In the genomic region with DNA sequence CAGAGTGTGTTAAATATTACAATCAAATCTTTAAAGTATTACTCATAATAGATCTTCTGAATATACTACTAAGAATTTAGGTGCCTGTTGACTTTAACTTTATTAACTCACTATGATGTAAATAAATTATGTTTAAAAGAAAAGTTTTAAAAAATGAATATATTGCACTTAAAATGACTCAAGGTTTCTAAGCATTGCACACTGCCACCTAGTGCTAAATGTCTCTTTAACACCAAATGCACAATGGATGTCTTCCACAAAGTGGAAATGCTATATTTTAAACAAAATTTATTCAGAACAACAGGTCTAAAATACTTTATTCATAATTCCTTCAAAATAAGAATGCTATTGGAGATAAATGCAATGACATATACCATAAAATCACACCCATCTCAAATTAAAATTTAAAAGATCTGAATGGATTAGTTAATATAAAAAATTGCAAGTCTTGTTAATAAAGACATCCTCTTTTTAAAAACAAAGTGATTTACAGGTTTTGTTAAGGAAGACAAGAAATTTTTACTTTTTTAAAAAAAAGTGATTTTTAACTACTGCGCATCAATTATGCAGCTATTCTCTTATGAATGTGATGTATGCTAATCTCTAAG, we compare ENCODE assay signal across 9 cellular contexts. TPM values are rescaled to one million over a fixed set of nuclear protein-coding genes. Genes with fewer than 3 reads are reported as not detected.
A peak's percentile ranks its signal among the peaks of the same experiment; 100 is the strongest.
DNase-seq lines count a peak whose midpoint lies in the region; ATAC-seq, FAIRE-seq and TF ChIP-seq lines count a peak whose summit lies in the region.
"Had no signal": no experiment of that assay in that cellular context is flagged by ENCODE, and none has a peak within 500 bp of the region (broad histone marks: within the 10 kb centered on the region; RNA-seq: fewer than 3 reads in every experiment).

No MANE protein-coding gene starts in this region.

- peak; percentile 98 for FAIRE-seq in pancreas (lab: Jason Lieb, UNC)

- no peak overlapping the region for H3K27ac ChIP-seq in dorsolateral prefrontal cortex
- H3K27ac ChIP-seq in pancreas: no peak overlapping the region
- H3K27ac ChIP-seq: skin epidermis had no signal

- no peaks in the 10 kb centered on the region for H3K9me3 ChIP-seq in pancreas

- H3K27me3 ChIP-seq in dorsolateral prefrontal cortex (peaks cover 0 to 7% (median 0%) of the 10 kb centered on the region in 45 donors), pancreas (peaks cover 0 to 3% (median 0%) of the 10 kb centered on the region in 4 donors)

- peak in 3 of 4 donors; percentile 56 to 66 (median 62) for ATAC-seq in pancreas
- ATAC-seq in GM18520 (IDR thresholded peaks at IDR 0.05; ENCODE audit: unreplicated experiment): no peak

- DNase-seq in SIG-M5 treated with dmso at 0.1 percent for 504 hours (lab: John Stamatoyannopoulos, UW; ENCODE audit: unreplicated experiment): peak; percentile 23
- DNase-seq in SIG-M5 (lab: John Stamatoyannopoulos, UW): no peak
- peak; percentile 34 for DNase-seq in NCI-H748 (lab: John Stamatoyannopoulos, UW; ENCODE audit: unreplicated experiment)
- no peak for DNase-seq in dorsolateral prefrontal cortex
- no peak for DNase-seq in pancreas
- no peak for DNase-seq in DMS79 (lab: John Stamatoyannopoulos, UW)
- DNase-seq in HuH-7 (ENCODE audit: low spot score): no peak

- WGBS in pancreas, 2 donors: 82% methylated on average over 1 of the region's 1 CpG

- H3K4me3 ChIP-seq in dorsolateral prefrontal cortex (no peak overlapping the region), pancreas (no peak overlapping the region)
- H3K4me3 ChIP-seq: skin epidermis had no signal

- no peaks in the 10 kb centered on the region for H3K36me3 ChIP-seq in pancreas

- TF ChIP-seq CTCF in dorsolateral prefrontal cortex (IDR thresholded peaks at IDR 0.05 in 54 of 56, conservative IDR thresholded peaks at IDR 0.05 in 2 of 56; ENCODE audit: low read depth in 1 of 56, partially characterized antibody in 56 of 56) (peak; percentile 46 to 82 (median 65)), pancreas (IDR thresholded peaks at IDR 0.05) (peak; percentile 11 to 64 (median 48))

- H3K4me1 ChIP-seq in pancreas: peaks cover 0 to 3% (median 0%) of the 10 kb centered on the region in 3 donors

- intact Hi-C loops in dorsolateral prefrontal cortex (cut with DNase I): loop anchor here (10.0 kb wide), 1 partner anchor 716 kb away; no protein-coding TSS in a partner anchor
- intact Hi-C loops in pancreas (cut with DNase I): loop anchor here in 2 of 3 donors (10.0 kb wide), 1 partner anchor 716 kb away; no protein-coding TSS in a partner anchor

RNA-seq across cellular contexts. Expression of gene INPP4B, which starts 5.5 kb away (rescaled TPM):
- total RNA-seq in dorsolateral prefrontal cortex (10 to 100 TPM; 16.6 to 52.6 (median 34.9) TPM), pancreas (10 to 100 TPM in 2 of 6 donors, 1 to 10 TPM in 4; 3.9 to 12.9 (median 6.9) TPM)
- polyA plus RNA-seq in pancreas: 1 to 10 TPM; 1.2 to 1.7 TPM

Comparison
In these comparisons a context has a peak if more than half of its experiments do, and no peak if none do; other contexts are left out.
1. DNase-seq: peak in SIG-M5 treated with dmso at 0.1 percent for 504 hours (single experiment) and NCI-H748 (single experiment); none in SIG-M5 (single experiment), dorsolateral prefrontal cortex (0 of 10), pancreas (0 of 6), DMS79 (single experiment) and HuH-7 (single experiment).